ENCODE assay signal across 8 cellular contexts in the genomic region with DNA sequence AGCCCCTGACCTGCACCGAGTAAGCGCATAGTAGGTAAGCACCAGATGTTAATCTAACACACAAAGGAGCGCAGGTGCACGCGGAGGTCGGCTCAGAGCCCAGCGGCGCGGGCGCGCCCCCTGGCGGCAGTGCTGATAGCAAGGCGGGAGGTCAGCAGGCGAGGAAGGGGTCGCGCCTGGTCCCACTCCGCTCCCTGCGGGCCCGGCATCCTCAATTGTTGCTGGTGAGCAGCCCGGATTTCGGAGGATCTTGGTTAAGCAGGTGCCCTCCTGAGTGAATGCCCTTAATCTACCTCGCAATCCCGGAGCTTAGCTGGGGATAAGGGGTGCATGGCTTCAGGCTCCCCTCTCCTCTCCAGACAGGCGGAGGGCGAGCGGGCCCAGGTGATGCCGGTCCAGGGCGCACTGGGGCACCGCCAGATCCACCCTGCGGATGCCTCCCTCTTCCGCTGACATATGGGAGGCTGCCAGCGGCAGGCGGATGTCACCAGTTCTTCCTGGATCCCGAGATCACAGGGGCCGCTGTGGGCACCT. TPM values are rescaled to one million over a fixed set of nuclear protein-coding genes. Genes with fewer than 3 reads are reported as not detected.
DNase-seq lines count a peak whose midpoint lies in the region; ATAC-seq and TF ChIP-seq lines count a peak whose summit lies in the region.

No MANE protein-coding gene starts in this region.

- CTCF ChIA-PET in CD8-positive, alpha-beta T cell (lab: Charles Lee): interaction anchor here (1.0 kb wide), 1 partner anchor 17 kb away, joined by 4 read pairs; no protein-coding TSS in a partner anchor

- H3K9ac ChIP-seq in KMS-11: no peak overlapping the region

- no peak overlapping the region for H3K4me3 ChIP-seq in CD8-positive, alpha-beta T cell (ENCODE audit: low read depth, low read length)
- H3K4me3 ChIP-seq in KMS-11 (IDR thresholded peaks at IDR 0.05; ENCODE audit: insufficient read depth, low read depth, low read length): no peak overlapping the region
- no peak overlapping the region for H3K4me3 ChIP-seq in lower lobe of right lung

- H3K27ac Mint-ChIP-seq in CD8-positive, alpha-beta T cell: no peak overlapping the region
- no peak overlapping the region for H3K27ac Mint-ChIP-seq in activated T-helper 1 cell treated with anti-CD3 and anti-CD28 coated beads, Interleukin-12 subunit alpha, Interleukin-12 subunit beta, Interleukin-2, Interleukin-4 antibody, amounts not matched to agents 30 ng/mL and 10 ng/mL and 1 ng/mL, durations not matched to agents 14 hours and 24 hours and 36 hours

- peaks cover 26% of the 10 kb centered on the region for H3K27me3 ChIP-seq in CD8-positive, alpha-beta T cell (ENCODE audit: insufficient read depth, low read length)
- H3K27me3 ChIP-seq in KMS-11 (ENCODE audit: insufficient read depth, low read depth): peaks cover 17% of the 10 kb centered on the region; the same call in 1 of the 2 replicates
- H3K27me3 ChIP-seq in lower lobe of right lung (ENCODE audit: low read depth): peaks cover 67% of the 10 kb centered on the region

- H3K27me3 Mint-ChIP-seq in CD8-positive, alpha-beta T cell (ENCODE audit: low read depth): peaks cover 40% of the 10 kb centered on the region
- H3K27me3 Mint-ChIP-seq in activated T-helper 1 cell treated with anti-CD3 and anti-CD28 coated beads, Interleukin-12 subunit alpha, Interleukin-12 subunit beta, Interleukin-2, Interleukin-4 antibody, amounts not matched to agents 30 ng/mL and 10 ng/mL and 1 ng/mL, durations not matched to agents 14 hours and 24 hours and 36 hours (ENCODE audit: insufficient read depth): peaks cover 53% of the 10 kb centered on the region

- H3K4me1 ChIP-seq in CD8-positive, alpha-beta T cell (ENCODE audit: insufficient read depth, low read length): peaks cover 23% of the 10 kb centered on the region
- H3K4me1 ChIP-seq in KMS-11 (ENCODE audit: low read depth, poor library complexity, severe bottlenecking): no peaks in the 10 kb centered on the region
- peaks cover 20% of the 10 kb centered on the region for H3K4me1 ChIP-seq in lower lobe of right lung

- H3K4me3 Mint-ChIP-seq in CD8-positive, alpha-beta T cell: no peak overlapping the region
- H3K4me3 Mint-ChIP-seq in activated T-helper 1 cell treated with anti-CD3 and anti-CD28 coated beads, Interleukin-12 subunit alpha, Interleukin-12 subunit beta, Interleukin-2, Interleukin-4 antibody, amounts not matched to agents 30 ng/mL and 10 ng/mL and 1 ng/mL, durations not matched to agents 14 hours and 24 hours and 36 hours: no peak overlapping the region

- no peaks in the 10 kb centered on the region for H3K79me2 ChIP-seq in KMS-11 (ENCODE audit: insufficient read depth, low read depth)

- H4K20me1 ChIP-seq in KMS-11 (ENCODE audit: insufficient read depth): no peaks in the 10 kb centered on the region

- POLR2A ChIA-PET in CD8-positive, alpha-beta T cell (lab: Charles Lee): no interaction called here

- no peaks in the 10 kb centered on the region for H3K9me3 ChIP-seq in CD8-positive, alpha-beta T cell (ENCODE audit: low read length)
- H3K9me3 ChIP-seq in lower lobe of right lung: no peaks in the 10 kb centered on the region

- peak; percentile 51 for TF ChIP-seq CTCF in CD8-positive, alpha-beta T cell (IDR thresholded peaks at IDR 0.05)
- TF ChIP-seq CTCF in KMS-11 (conservative IDR thresholded peaks at IDR 0.05; ENCODE audit: low read depth, low read length) (0 out of 2 replicates have a peak, but pooled peaks have one; percentile 23), lower lobe of right lung (IDR thresholded peaks at IDR 0.05) (peak; percentile 62), omental fat pad (IDR thresholded peaks at IDR 0.05) (peak in 1 of 3 donors; percentile 43)

- H3K4me2 ChIP-seq in KMS-11: no peak overlapping the region

- H3K36me3 Mint-ChIP-seq in CD8-positive, alpha-beta T cell: no peaks in the 10 kb centered on the region
- H3K36me3 Mint-ChIP-seq in activated T-helper 1 cell treated with anti-CD3 and anti-CD28 coated beads, Interleukin-12 subunit alpha, Interleukin-12 subunit beta, Interleukin-2, Interleukin-4 antibody, amounts not matched to agents 30 ng/mL and 10 ng/mL and 1 ng/mL, durations not matched to agents 14 hours and 24 hours and 36 hours (ENCODE audit: low read depth): no peaks in the 10 kb centered on the region

- ATAC-seq in CD8-positive, alpha-beta T cell: no peak
- peak; percentile 32 to 51 for ATAC-seq in lower lobe of right lung
- no peak for ATAC-seq in HG03571 (IDR thresholded peaks at IDR 0.05; ENCODE audit: unreplicated experiment)
- ATAC-seq in omental fat pad (ENCODE audit: low FRiP score): no peak
- ATAC-seq in HG02623 (IDR thresholded peaks at IDR 0.05; ENCODE audit: unreplicated experiment): no peak

- H3K36me3 ChIP-seq in CD8-positive, alpha-beta T cell (ENCODE audit: insufficient read depth, low read length): no peaks in the 10 kb centered on the region
- H3K36me3 ChIP-seq in KMS-11 (ENCODE audit: insufficient read depth) (no peaks in the 10 kb centered on the region), lower lobe of right lung (no peaks in the 10 kb centered on the region)

- H3K9me3 Mint-ChIP-seq in CD8-positive, alpha-beta T cell: no peaks in the 10 kb centered on the region
- H3K9me3 Mint-ChIP-seq in activated T-helper 1 cell treated with anti-CD3 and anti-CD28 coated beads, Interleukin-12 subunit alpha, Interleukin-12 subunit beta, Interleukin-2, Interleukin-4 antibody, amounts not matched to agents 30 ng/mL and 10 ng/mL and 1 ng/mL, durations not matched to agents 14 hours and 24 hours and 36 hours: no peaks in the 10 kb centered on the region

- H2AFZ ChIP-seq in KMS-11 (ENCODE audit: low read depth): no peak overlapping the region

- intact Hi-C loops in CD8-positive, alpha-beta T cell (cut with DNase I, micrococcal nuclease): no loop called here
- intact Hi-C loops in activated T-helper 1 cell treated with anti-CD3 and anti-CD28 coated beads, Interleukin-12 subunit alpha, Interleukin-12 subunit beta, Interleukin-2, Interleukin-4 antibody, amounts not matched to agents 30 ng/mL and 10 ng/mL and 1 ng/mL, durations not matched to agents 14 hours and 24 hours and 36 hours (cut with micrococcal nuclease): no loop called here
- intact Hi-C loops in lower lobe of right lung (cut with DNase I): no loop called here

- peaks cover 17% of the 10 kb centered on the region for H3K4me1 Mint-ChIP-seq in CD8-positive, alpha-beta T cell (ENCODE audit: low read depth)
- no peaks in the 10 kb centered on the region for H3K4me1 Mint-ChIP-seq in activated T-helper 1 cell treated with anti-CD3 and anti-CD28 coated beads, Interleukin-12 subunit alpha, Interleukin-12 subunit beta, Interleukin-2, Interleukin-4 antibody, amounts not matched to agents 30 ng/mL and 10 ng/mL and 1 ng/mL, durations not matched to agents 14 hours and 24 hours and 36 hours (ENCODE audit: low read depth)

- peak in 3 of 7 experiments; percentile 24 to 47 (median 44) for DNase-seq in CD8-positive, alpha-beta T cell
- peak; percentile 11 for DNase-seq in activated T-helper 1 cell treated with anti-CD3 and anti-CD28 coated beads, Interleukin-12 subunit alpha, Interleukin-12 subunit beta, Interleukin-2, Interleukin-4 antibody, amounts not matched to agents 30 ng/mL and 10 ng/mL and 1 ng/mL, durations not matched to agents 14 hours and 24 hours and 36 hours (ENCODE audit: low spot score)
- DNase-seq in lower lobe of right lung: peak; percentile 64
- no peak for DNase-seq in omental fat pad (ENCODE audit: low spot score)
- DNase-seq in SHP77 treated with DMSO at 0.1 percent for 48 hours (lab: John Stamatoyannopoulos, UW): no peak

- no peak overlapping the region for H3K27ac ChIP-seq in CD8-positive, alpha-beta T cell (ENCODE audit: low read depth, low read length)
- H3K27ac ChIP-seq in KMS-11: no peak overlapping the region
- no peak overlapping the region for H3K27ac ChIP-seq in lower lobe of right lung

RNA-seq across cellular contexts. Expression of gene WNT3, which starts 4.0 kb away (rescaled TPM):
- total RNA-seq in CD8-positive, alpha-beta T cell: not detected
- total RNA-seq in activated T-helper 1 cell treated with anti-CD3 and anti-CD28 coated beads, Interleukin-12 subunit alpha, Interleukin-12 subunit beta, Interleukin-2, Interleukin-4 antibody, amounts not matched to agents 30 ng/mL and 10 ng/mL and 1 ng/mL, durations not matched to agents 14 hours and 24 hours and 36 hours: 0.05 TPM in 1 of 2 replicates, not detected in the other
- total RNA-seq in lower lobe of right lung (2.2 TPM), omental fat pad (1 to 10 TPM in 3 of 4 donors, under 1 TPM in 1; 0.82 to 2.1 (median 1.2) TPM)

RNA-seq across cellular contexts. Expression of gene WNT9B, which starts 28.9 kb away (rescaled TPM):
- not detected for total RNA-seq in CD8-positive, alpha-beta T cell
- not detected in 2 replicates for total RNA-seq in activated T-helper 1 cell treated with anti-CD3 and anti-CD28 coated beads, Interleukin-12 subunit alpha, Interleukin-12 subunit beta, Interleukin-2, Interleukin-4 antibody, amounts not matched to agents 30 ng/mL and 10 ng/mL and 1 ng/mL, durations not matched to agents 14 hours and 24 hours and 36 hours
- total RNA-seq in lower lobe of right lung (0.80 TPM), omental fat pad (1 to 10 TPM in 2 of 4 donors, under 1 TPM in 1, not detected in 1; 0.36 to 1.9 (median 1.5) TPM)

Comparison
In these comparisons a context has a peak if more than half of its experiments do, and no peak if none do; other contexts are left out.
1. ATAC-seq: peak in lower lobe of right lung (2 of 2); none in CD8-positive, alpha-beta T cell (single experiment), HG03571 (single experiment), omental fat pad (single experiment) and HG02623 (single experiment).
2. DNase-seq: peak in activated T-helper 1 cell treated with anti-CD3 and anti-CD28 coated beads, Interleukin-12 subunit alpha, Interleukin-12 subunit beta, Interleukin-2, Interleukin-4 antibody, amounts not matched to agents 30 ng/mL and 10 ng/mL and 1 ng/mL, durations not matched to agents 14 hours and 24 hours and 36 hours (single experiment) and lower lobe of right lung (single experiment); none in omental fat pad (single experiment) and SHP77 treated with DMSO at 0.1 percent for 48 hours (single experiment).